Comparison of ENCODE assay signal across 9 cellular contexts in genomic region chr9:34190996-34191892, GRCh38. TPM values are rescaled to one million over a fixed set of nuclear protein-coding genes. Genes with fewer than 3 reads are reported as not detected.
DNase-seq lines count a peak whose midpoint lies in the region; TF ChIP-seq lines count a peak whose summit lies in the region.
"Had no signal": no experiment of that assay in that cellular context is flagged by ENCODE, and none has a peak within 500 bp of the region (broad histone marks: within the 10 kb centered on the region; RNA-seq: fewer than 3 reads in every experiment).

No MANE protein-coding gene starts in this region.

- H3K27ac ChIP-seq in SJCRH30 (0 out of 2 replicates have a peak overlapping the region, but pooled peaks have one; percentile 5), hepatocyte (peak overlapping the region; percentile 34)

- CTCF ChIA-PET in GM10248 (lab: Yijun Ruan, JAX) = interaction anchor here (1.1 to 1.5 kb wide), 3 partner anchors 12 to 26 kb away, joined by 3 to 5 read pairs (median 4); no protein-coding TSS in a partner anchor

- H2AFZ ChIP-seq in hepatocyte = no peak overlapping the region

- intact Hi-C loops in head of caudate nucleus (cut with DNase I) = no loop called here

- H3K9me2 ChIP-seq in hepatocyte (replicated peaks; ENCODE audit: insufficient read depth) = no peaks in the 10 kb centered on the region

- H3K9me3 ChIP-seq in SJCRH30 (replicated peaks) (no peaks in the 10 kb centered on the region), hepatocyte (ENCODE audit: low read depth) (peaks cover under 1% of the 10 kb centered on the region)

- 43% methylated on average over 5 of the region's 5 CpGs for WGBS in hepatocyte (ENCODE audit: low lambda C conversion rate, missing lambda C conversion rate)

- H3K79me2 ChIP-seq in hepatocyte = peaks cover 100% of the 10 kb centered on the region

- H3K4me1 ChIP-seq in SJCRH30 (peaks cover 6% of the 10 kb centered on the region), hepatocyte (ENCODE audit: insufficient read depth) (peaks cover 24% of the 10 kb centered on the region)

- peaks cover 90% of the 10 kb centered on the region for H4K20me1 ChIP-seq in hepatocyte (ENCODE audit: insufficient read depth, poor library complexity, severe bottlenecking)

- no peaks in the 10 kb centered on the region for H3K27me3 ChIP-seq in SJCRH30
- H3K27me3 ChIP-seq in hepatocyte = no peaks in the 10 kb centered on the region

- POLR2A ChIA-PET in GM10248 (lab: Yijun Ruan, JAX) = no interaction called here

- H3K36me3 ChIP-seq in SJCRH30 (no peaks in the 10 kb centered on the region; the same call in 1 of the 2 replicates), hepatocyte (replicated peaks; ENCODE audit: insufficient read depth, low read depth) (no peaks in the 10 kb centered on the region)

- peak; percentile 10 for TF ChIP-seq CTCF in GM10248 (IDR thresholded peaks at IDR 0.05; ENCODE audit: control extremely low read depth, extremely low read depth, low read depth, missing control alignments)
- TF ChIP-seq CTCF in hepatocyte (IDR thresholded peaks at IDR 0.05; ENCODE audit: poor library complexity) = peak; percentile 43

- no peak overlapping the region for H3K4me3 ChIP-seq in SJCRH30
- H3K4me3 ChIP-seq in hepatocyte = no peak overlapping the region
- H3K4me3 ChIP-seq: lung had no signal

- DNase-seq in A172 (ENCODE audit: low spot score) (peak; percentile 59), GM10248 (ENCODE audit: extremely low spot score) (no peak), SJCRH30 (peak in 1 of 2 experiments; percentile 31), hepatocyte (ENCODE audit: low spot score) (peak; percentile 31), NCI-H524 treated with DMSO at 0.1 percent for 48 hours (lab: John Stamatoyannopoulos, UW) (no peak), Kasumi-1 (lab: John Stamatoyannopoulos, UW) (no peak), head of caudate nucleus (no peak)
- no peak for DNase-seq in activated CD4-positive, alpha-beta T cell treated with anti-CD3 and anti-CD28 coated beads, Interleukin-2, amount 50 U/mL, for 48 hours

- H3K4me2 ChIP-seq in hepatocyte = peak overlapping the region; percentile 15

RNA-seq across cellular contexts. Expression of gene UBAP1, which starts 12.4 kb away (rescaled TPM):
- total RNA-seq in A172 (2014; rRNA removed; shearing (Covaris generic)) = 40.0 and 46.1 TPM in 2 replicates
- total RNA-seq in SJCRH30 (2014; rRNA removed; shearing (Covaris generic)) = 22.6 and 23.8 TPM in 2 replicates
- 38.0 and 49.6 TPM in 2 replicates for total RNA-seq in hepatocyte
- 43.2 and 49.7 TPM in 2 replicates for polyA plus RNA-seq in hepatocyte

Comparison
In these comparisons a context has a peak if more than half of its experiments do, and no peak if none do; other contexts are left out.
1. DNase-seq: peak in A172 (single experiment) and hepatocyte (single experiment); none in GM10248 (single experiment), NCI-H524 treated with DMSO at 0.1 percent for 48 hours (single experiment), activated CD4-positive, alpha-beta T cell treated with anti-CD3 and anti-CD28 coated beads, Interleukin-2, amount 50 U/mL, for 48 hours (0 of 2), Kasumi-1 (0 of 2) and head of caudate nucleus (0 of 42).